25 cellular contexts compared by ENCODE assay signal in genomic region chr5:115796656-115797055, GRCh38. TPM values are rescaled to one million over a fixed set of nuclear protein-coding genes. Genes with fewer than 3 reads are reported as not detected.
"Had no signal": no experiment of that assay in that cellular context is flagged by ENCODE, and none has a peak within 500 bp of the region (broad histone marks: within the 10 kb centered on the region; RNA-seq: fewer than 3 reads in every experiment).

No MANE protein-coding gene starts in this region.

- H3K4me3 ChIP-seq: esophagus squamous epithelium, mucosa of descending colon, pancreas, sigmoid colon, suprapubic skin, thyroid gland, vagina had no signal

- H3K4me1 ChIP-seq: esophagus squamous epithelium, sigmoid colon, suprapubic skin, thyroid gland, vagina had no signal

- H3K9me3 ChIP-seq: esophagus squamous epithelium, mucosa of descending colon, neutrophil, pancreas, sigmoid colon, suprapubic skin, thyroid gland, vagina had no signal

- H3K27ac Mint-ChIP-seq: effector memory CD8-positive, alpha-beta T cell; mesothelial cell of epicardium; naive B cell; natural killer cell treated with Interleukin-12 subunit alpha and Interleukin-12 subunit beta and Interleukin-15 and Interleukin-18, amount 100 ng/mL, for 72 hours; stimulated activated effector memory CD8-positive, alpha-beta T cell treated with anti-CD3 and anti-CD28 coated beads, Interleukin-12 subunit alpha, Interleukin-12 subunit beta, amount 100 ng/mL, for 72 hours had no signal

- H3K36me3 ChIP-seq: esophagus squamous epithelium, neutrophil, pancreas, sigmoid colon, suprapubic skin, thyroid gland, vagina had no signal

- H3K27me3 ChIP-seq: pancreas, sigmoid colon, suprapubic skin, thyroid gland, vagina had no signal

- ATAC-seq: effector memory CD8-positive, alpha-beta T cell; mucosa of descending colon; natural killer cell treated with Interleukin-12 subunit alpha and Interleukin-12 subunit beta and Interleukin-15 and Interleukin-18, amount 100 ng/mL, for 72 hours; pancreas; stimulated activated effector memory CD8-positive, alpha-beta T cell treated with anti-CD3 and anti-CD28 coated beads, Interleukin-12 subunit alpha, Interleukin-12 subunit beta, amount 100 ng/mL, for 72 hours; stimulated activated naive CD8-positive, alpha-beta T cell treated with anti-CD3 and anti-CD28 coated beads, Interleukin-15, Interleukin-2, amounts not matched to agents 100 U/mL and 50 U/mL, for 24 hours had no signal

- H3K4me3 Mint-ChIP-seq: effector memory CD8-positive, alpha-beta T cell; mesothelial cell of epicardium; naive B cell; natural killer cell treated with Interleukin-12 subunit alpha and Interleukin-12 subunit beta and Interleukin-15 and Interleukin-18, amount 100 ng/mL, for 72 hours; neural crest cell; stimulated activated effector memory CD8-positive, alpha-beta T cell treated with anti-CD3 and anti-CD28 coated beads, Interleukin-12 subunit alpha, Interleukin-12 subunit beta, amount 100 ng/mL, for 72 hours had no signal

- H3K4me1 Mint-ChIP-seq: mesothelial cell of epicardium; naive B cell; neural crest cell; stimulated activated effector memory CD8-positive, alpha-beta T cell treated with anti-CD3 and anti-CD28 coated beads, Interleukin-12 subunit alpha, Interleukin-12 subunit beta, amount 100 ng/mL, for 72 hours had no signal

- H3K9me3 Mint-ChIP-seq: effector memory CD8-positive, alpha-beta T cell; mesothelial cell of epicardium; natural killer cell treated with Interleukin-12 subunit alpha and Interleukin-12 subunit beta and Interleukin-15 and Interleukin-18, amount 100 ng/mL, for 72 hours; neural crest cell; stimulated activated effector memory CD8-positive, alpha-beta T cell treated with anti-CD3 and anti-CD28 coated beads, Interleukin-12 subunit alpha, Interleukin-12 subunit beta, amount 100 ng/mL, for 72 hours had no signal

- H3K27ac ChIP-seq: esophagus squamous epithelium, neutrophil, pancreas, sigmoid colon, suprapubic skin, thyroid gland, vagina had no signal

- DNase-seq: cortex of kidney; effector memory CD8-positive, alpha-beta T cell; erythroblast; esophagus squamous epithelium; foreskin melanocyte; hypothalamus; mesenchymal stem cell; mucosa of descending colon; naive B cell; pancreas; sigmoid colon; stimulated activated CD4-positive, alpha-beta T cell treated with anti-CD3 and anti-CD28 coated beads, Interleukin-2, amount 100 ng/mL, for 24 hours; stimulated activated CD4-positive, alpha-beta T cell treated with anti-CD3 and anti-CD28 coated beads, Interleukin-4, amount 100 ng/mL, for 24 hours; stimulated activated naive CD8-positive, alpha-beta T cell treated with anti-CD3 and anti-CD28 coated beads, Interleukin-15, Interleukin-2, amounts not matched to agents 100 U/mL and 50 U/mL, for 24 hours; thyroid gland; trophoblast cell had no signal

RNA-seq across cellular contexts. Expression of gene CDO1, which starts 19.8 kb away (rescaled TPM):
- total RNA-seq: lung microvascular endothelial cell; natural killer cell treated with Interleukin-12 subunit alpha and Interleukin-12 subunit beta and Interleukin-15 and Interleukin-18, amount 100 ng/mL, for 72 hours had no signal
- polyA plus RNA-seq: keratinocyte had no signal
